ENCODE assay signal across 9 cellular contexts in the genomic region with DNA sequence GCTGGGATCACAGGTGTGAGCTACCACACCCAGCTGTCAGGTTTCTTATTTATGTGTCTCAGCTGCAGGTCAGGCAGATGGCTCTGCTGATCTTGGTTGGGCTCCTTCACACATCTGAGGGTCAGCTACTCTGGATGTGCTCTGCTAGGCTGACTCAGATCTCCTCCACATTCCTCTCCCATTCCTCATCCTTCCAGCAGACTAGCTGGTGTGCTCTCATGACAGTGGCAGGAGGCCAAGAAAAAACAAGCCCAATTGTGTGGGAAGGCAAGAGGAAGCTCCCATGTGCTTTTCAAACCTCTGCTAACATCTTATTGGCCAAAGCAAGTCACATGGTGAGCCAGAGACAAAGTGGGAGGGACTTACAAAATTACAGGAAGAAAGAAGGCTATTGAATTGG. TPM values are rescaled to one million over a fixed set of nuclear protein-coding genes. Genes with fewer than 3 reads are reported as not detected.
DNase-seq lines count a peak whose midpoint lies in the region; ATAC-seq and TF ChIP-seq lines count a peak whose summit lies in the region.
"Had no signal": no experiment of that assay in that cellular context is flagged by ENCODE, and none has a peak within 500 bp of the region (broad histone marks: within the 10 kb centered on the region; RNA-seq: fewer than 3 reads in every experiment).

No MANE protein-coding gene starts in this region.

- peak in 2 of 3 experiments; percentile 15 to 63 for DNase-seq in NCI-H1417 (lab: John Stamatoyannopoulos, UW)
- no peak for DNase-seq in NCI-H1417 treated with DMSO at 0.1 percent for 48 hours (lab: John Stamatoyannopoulos, UW)
- peak; percentile 82 for DNase-seq in retinal pigment epithelial cell (ENCODE audit: low read depth)
- DNase-seq in GOT3 (lab: John Stamatoyannopoulos, UW): no peak
- DNase-seq in activated T-cell treated with anti-CD3 and anti-CD28 coated beads, Interleukin-2, amount 50 U/mL, for 48 hours: no peak
- no peak for DNase-seq in NCI-H1048 (lab: John Stamatoyannopoulos, UW)

- peaks cover 10% of the 10 kb centered on the region for H3K36me3 ChIP-seq in OCI-LY1 (ENCODE audit: insufficient read depth, low read length)

- no peak overlapping the region for H2AFZ ChIP-seq in OCI-LY1 (ENCODE audit: low read length)

- no peak overlapping the region for H3K9ac ChIP-seq in OCI-LY1 (ENCODE audit: low read length)
- H3K9ac ChIP-seq: BLaER1 treated with 17β-estradiol and CSF1 and Interleukin-3, amounts not matched to agents 10 nM and 100 nM had no signal

- H3K4me1 ChIP-seq in OCI-LY1 (ENCODE audit: insufficient read depth, low read length, severe bottlenecking): peaks cover 30% of the 10 kb centered on the region

- TF ChIP-seq CTCF in OCI-LY1 (IDR thresholded peaks at IDR 0.05; ENCODE audit: low read length): no peak
- TF ChIP-seq CTCF in retinal pigment epithelial cell (conservative IDR thresholded peaks at IDR 0.05; ENCODE audit: low read depth, low read length): no peak

- no peaks in the 10 kb centered on the region for H3K79me2 ChIP-seq in OCI-LY1 (ENCODE audit: insufficient read depth, low read length)

- no peaks in the 10 kb centered on the region for H3K9me3 ChIP-seq in OCI-LY1 (ENCODE audit: low read length)

- no peaks in the 10 kb centered on the region for H3K9me2 ChIP-seq in OCI-LY1 (ENCODE audit: low read depth, low read length)

- H3K4me2 ChIP-seq in OCI-LY1 (ENCODE audit: low read length): no peak overlapping the region

- no peaks in the 10 kb centered on the region for H3K27me3 ChIP-seq in OCI-LY1 (ENCODE audit: insufficient read depth, low read length)
- H3K27me3 ChIP-seq: BLaER1 treated with 17β-estradiol and CSF1 and Interleukin-3, amounts not matched to agents 10 nM and 100 nM had no signal

- H4K20me1 ChIP-seq in OCI-LY1 (ENCODE audit: insufficient read depth, low read length): no peaks in the 10 kb centered on the region

- H3F3A ChIP-seq in OCI-LY1 (ENCODE audit: insufficient read depth, low read length): no peaks in the 10 kb centered on the region

- H3K27ac ChIP-seq in OCI-LY1 (ENCODE audit: low read depth, low read length, poor library complexity, severe bottlenecking): peak overlapping the region; percentile 5

- no peak overlapping the region for H3K4me3 ChIP-seq in OCI-LY1 (ENCODE audit: low read depth, low read length, poor library complexity, severe bottlenecking)
- no peak overlapping the region for H3K4me3 ChIP-seq in retinal pigment epithelial cell (ENCODE audit: low read length)
- H3K4me3 ChIP-seq: BLaER1 treated with 17β-estradiol and CSF1 and Interleukin-3, amounts not matched to agents 10 nM and 100 nM had no signal

- ATAC-seq in esophagus mucosa: peak; percentile 68

RNA-seq across cellular contexts. Expression of a gene that starts 11.7 kb away (rescaled TPM):
- 19.8 TPM for total RNA-seq in esophagus mucosa

Comparison
In these comparisons a context has a peak if more than half of its experiments do, and no peak if none do; other contexts are left out.
1. DNase-seq: peak in NCI-H1417 (2 of 3) and retinal pigment epithelial cell (single experiment); none in NCI-H1417 treated with DMSO at 0.1 percent for 48 hours (single experiment), GOT3 (single experiment), activated T-cell treated with anti-CD3 and anti-CD28 coated beads, Interleukin-2, amount 50 U/mL, for 48 hours (0 of 2) and NCI-H1048 (single experiment).